Comparison of ENCODE assay signal across 2 cellular contexts in the genomic region with DNA sequence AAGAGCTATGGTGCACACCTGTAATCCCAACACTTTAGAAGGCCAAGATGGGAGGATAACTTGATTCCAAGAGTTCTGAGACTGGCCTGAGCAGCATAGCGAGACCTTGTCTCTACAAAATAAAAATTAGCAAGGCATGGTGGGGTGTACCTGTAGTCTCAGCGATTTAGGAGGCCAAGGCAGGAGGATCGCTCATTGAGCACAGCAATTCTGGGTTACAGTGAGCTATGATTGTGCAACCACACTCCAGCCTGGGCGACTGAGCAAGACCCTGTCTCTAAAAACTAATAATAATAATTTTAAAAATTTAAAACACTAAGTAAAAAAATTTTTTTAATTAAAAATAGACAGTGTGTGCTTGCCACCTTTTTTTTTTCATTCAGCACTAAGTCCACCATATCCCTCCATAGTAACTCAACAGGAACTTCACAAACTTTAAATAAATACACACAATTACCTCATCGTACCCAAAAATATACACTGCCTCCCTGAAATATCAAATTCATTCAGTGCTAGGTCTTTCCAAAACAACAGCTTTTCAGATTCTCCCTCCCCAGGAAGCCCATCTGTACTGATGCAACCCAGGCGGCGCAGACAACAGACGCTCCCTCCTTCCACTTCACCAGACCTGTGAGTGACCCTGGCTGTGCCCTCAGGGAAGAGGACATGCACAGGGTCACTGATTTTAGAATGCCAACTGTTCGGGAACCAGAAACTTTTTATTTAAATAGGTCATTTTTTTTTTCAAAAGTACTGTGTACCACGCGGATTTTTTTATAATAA.
TF ChIP-seq lines count a peak whose summit lies in the region.

No MANE protein-coding gene starts in this region.

TF ChIP-seq in PFSK-1, 5 proteins besides CTCF, POLR2A, EP300 and RAD21:
- TF ChIP-seq, protein P1, sequence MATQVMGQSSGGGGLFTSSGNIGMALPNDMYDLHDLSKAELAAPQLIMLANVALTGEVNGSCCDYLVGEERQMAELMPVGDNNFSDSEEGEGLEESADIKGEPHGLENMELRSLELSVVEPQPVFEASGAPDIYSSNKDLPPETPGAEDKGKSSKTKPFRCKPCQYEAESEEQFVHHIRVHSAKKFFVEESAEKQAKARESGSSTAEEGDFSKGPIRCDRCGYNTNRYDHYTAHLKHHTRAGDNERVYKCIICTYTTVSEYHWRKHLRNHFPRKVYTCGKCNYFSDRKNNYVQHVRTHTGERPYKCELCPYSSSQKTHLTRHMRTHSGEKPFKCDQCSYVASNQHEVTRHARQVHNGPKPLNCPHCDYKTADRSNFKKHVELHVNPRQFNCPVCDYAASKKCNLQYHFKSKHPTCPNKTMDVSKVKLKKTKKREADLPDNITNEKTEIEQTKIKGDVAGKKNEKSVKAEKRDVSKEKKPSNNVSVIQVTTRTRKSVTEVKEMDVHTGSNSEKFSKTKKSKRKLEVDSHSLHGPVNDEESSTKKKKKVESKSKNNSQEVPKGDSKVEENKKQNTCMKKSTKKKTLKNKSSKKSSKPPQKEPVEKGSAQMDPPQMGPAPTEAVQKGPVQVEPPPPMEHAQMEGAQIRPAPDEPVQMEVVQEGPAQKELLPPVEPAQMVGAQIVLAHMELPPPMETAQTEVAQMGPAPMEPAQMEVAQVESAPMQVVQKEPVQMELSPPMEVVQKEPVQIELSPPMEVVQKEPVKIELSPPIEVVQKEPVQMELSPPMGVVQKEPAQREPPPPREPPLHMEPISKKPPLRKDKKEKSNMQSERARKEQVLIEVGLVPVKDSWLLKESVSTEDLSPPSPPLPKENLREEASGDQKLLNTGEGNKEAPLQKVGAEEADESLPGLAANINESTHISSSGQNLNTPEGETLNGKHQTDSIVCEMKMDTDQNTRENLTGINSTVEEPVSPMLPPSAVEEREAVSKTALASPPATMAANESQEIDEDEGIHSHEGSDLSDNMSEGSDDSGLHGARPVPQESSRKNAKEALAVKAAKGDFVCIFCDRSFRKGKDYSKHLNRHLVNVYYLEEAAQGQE (IDR thresholded peaks at IDR 0.05; ENCODE audit: insufficient read depth in 1 of 2, low read depth in 2 of 2, low read length in 2 of 2), result no peak
- peak; percentile 73 for TF ChIP-seq FOXP2 (optimal IDR thresholded peaks at IDR 0.05; ENCODE audit: borderline replicate concordance, extremely low read depth, extremely low read length, insufficient read depth)
- no peak for TF ChIP-seq TAF1 (IDR thresholded peaks at IDR 0.05; ENCODE audit: borderline replicate concordance, insufficient read depth, low read length)
- no peak for TF ChIP-seq SIN3A (IDR thresholded peaks at IDR 0.05; ENCODE audit: borderline replicate concordance, insufficient read depth, low read length)
- no peak for TF ChIP-seq POLR2AphosphoS5 (IDR thresholded peaks at IDR 0.05; ENCODE audit: low read depth, low read length)

TF ChIP-seq in HEK293T, 16 proteins besides CTCF, POLR2A, EP300 and RAD21 (continued from another document):
- TF ChIP-seq ELF4 (IDR thresholded peaks at IDR 0.05) (no peak), FOXM1 (IDR thresholded peaks at IDR 0.05; ENCODE audit: borderline replicate concordance) (no peak), NFRKB (IDR thresholded peaks at IDR 0.05) (no peak), SP1 (IDR thresholded peaks at IDR 0.05) (no peak), TARDBP (IDR thresholded peaks at IDR 0.05) (no peak), FOXA1 (IDR thresholded peaks at IDR 0.05) (no peak)
- TF ChIP-seq, protein P2, sequence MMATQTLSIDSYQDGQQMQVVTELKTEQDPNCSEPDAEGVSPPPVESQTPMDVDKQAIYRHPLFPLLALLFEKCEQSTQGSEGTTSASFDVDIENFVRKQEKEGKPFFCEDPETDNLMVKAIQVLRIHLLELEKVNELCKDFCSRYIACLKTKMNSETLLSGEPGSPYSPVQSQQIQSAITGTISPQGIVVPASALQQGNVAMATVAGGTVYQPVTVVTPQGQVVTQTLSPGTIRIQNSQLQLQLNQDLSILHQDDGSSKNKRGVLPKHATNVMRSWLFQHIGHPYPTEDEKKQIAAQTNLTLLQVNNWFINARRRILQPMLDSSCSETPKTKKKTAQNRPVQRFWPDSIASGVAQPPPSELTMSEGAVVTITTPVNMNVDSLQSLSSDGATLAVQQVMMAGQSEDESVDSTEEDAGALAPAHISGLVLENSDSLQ (IDR thresholded peaks at IDR 0.05), result no peak
TF ChIP-seq in HEK293T: peak in this region for 0.
